ENCODE assay signal across 11 cellular contexts in genomic region chr13:110221331-110221730, GRCh38.
DNase-seq lines count a peak whose midpoint lies in the region; ATAC-seq and TF ChIP-seq lines count a peak whose summit lies in the region.
"Had no signal": no experiment of that assay in that cellular context is flagged by ENCODE, and none has a peak within 500 bp of the region (broad histone marks: within the 10 kb centered on the region; RNA-seq: fewer than 3 reads in every experiment).

No MANE protein-coding gene starts in this region.

- DNase-seq in brain microvascular endothelial cell, result no peak
- DNase-seq in left ventricle myocardium inferior, result no peak
- no peak for DNase-seq in prostate gland (ENCODE audit: low spot score)
- DNase-seq in upper lobe of left lung, result no peak
- no peak for DNase-seq in AML-193 (lab: John Stamatoyannopoulos, UW)
- no peak for DNase-seq in T-helper 9 cell
- DNase-seq: DMS 273 treated with DMSO at 0.1 percent for 48 hours; NCI-H69; stimulated activated naive B cell treated with anti-CD40 and anti-IgM and Interleukin-4, amounts not matched to agents 10 μg/mL and 1 μg/mL and 100 μg/mL, for 72 hours had no signal

- TF ChIP-seq CTCF in brain microvascular endothelial cell (IDR thresholded peaks at IDR 0.05; ENCODE audit: low read depth, low read length, missing control alignments) (no peak), left ventricle myocardium inferior (IDR thresholded peaks at IDR 0.05; ENCODE audit: borderline replicate concordance) (no peak), prostate gland (IDR thresholded peaks at IDR 0.05) (no peak), upper lobe of left lung (IDR thresholded peaks at IDR 0.05) (no peak)

- in situ Hi-C loops in brain microvascular endothelial cell (cut with HindIII; ENCODE audit: low pct_ligation_motif_present, low sequenced_read_pairs), result no loop called here

- no peak overlapping the region for H3K4me3 ChIP-seq in brain microvascular endothelial cell (ENCODE audit: low read depth, low read length)
- no peak overlapping the region for H3K4me3 ChIP-seq in left ventricle myocardium inferior
- no peak overlapping the region for H3K4me3 ChIP-seq in prostate gland
- no peak overlapping the region for H3K4me3 ChIP-seq in upper lobe of left lung
- H3K4me3 ChIP-seq: PC-9 had no signal

- H3K4me1 ChIP-seq in left ventricle myocardium inferior (peaks cover 94% of the 10 kb centered on the region), prostate gland (replicated peaks) (no peaks in the 10 kb centered on the region), upper lobe of left lung (peaks cover 13 to 27% (median 22%) of the 10 kb centered on the region in 4 donors)

- TF ChIP-seq EP300 in upper lobe of left lung (IDR thresholded peaks at IDR 0.05), result no peak

- H3K36me3 ChIP-seq in brain microvascular endothelial cell (replicated peaks) (peaks cover 31% of the 10 kb centered on the region), left ventricle myocardium inferior (no peaks in the 10 kb centered on the region), prostate gland (no peaks in the 10 kb centered on the region), upper lobe of left lung (no peaks in the 10 kb centered on the region)

- H3K9me3 ChIP-seq in left ventricle myocardium inferior (replicated peaks) (no peaks in the 10 kb centered on the region), prostate gland (no peaks in the 10 kb centered on the region), upper lobe of left lung (no peaks in the 10 kb centered on the region)

- no peak for TF ChIP-seq POLR2A in prostate gland (IDR thresholded peaks at IDR 0.05)
- TF ChIP-seq POLR2A in upper lobe of left lung (IDR thresholded peaks at IDR 0.05), result no peak

- WGBS in prostate gland, result 37% methylated on average over 4 of the region's 4 CpGs
- 67 to 74% methylated on average over 4 of the region's 4 CpGs for WGBS in upper lobe of left lung, 2 donors

- ATAC-seq in upper lobe of left lung (ENCODE audit: low FRiP score in 2 of 2) (peak in 1 of 2 donors; percentile 13), HG02798 (IDR thresholded peaks at IDR 0.05; ENCODE audit: poor library complexity, unreplicated experiment) (no peak)

- H3K27ac ChIP-seq in brain microvascular endothelial cell, result peak overlapping the region; percentile 81
- peak overlapping the region; percentile 87 for H3K27ac ChIP-seq in left ventricle myocardium inferior (replicated peaks)
- peak overlapping the region; percentile 60 to 76 for H3K27ac ChIP-seq in prostate gland
- peak overlapping the region in 3 of 4 donors; percentile 52 to 81 (median 80) for H3K27ac ChIP-seq in upper lobe of left lung
- H3K27ac ChIP-seq: PC-9 had no signal

- intact Hi-C loops in left ventricle myocardium inferior (cut with micrococcal nuclease) (loop anchor here (10.0 kb wide), 1 partner anchor 83 kb away; the partner anchor contains the start of genes COL4A1 and COL4A2), prostate gland (cut with DNase I) (loop anchor here (5.0 kb wide), 1 partner anchor 211 kb away; no protein-coding TSS in a partner anchor)

- H3K27me3 ChIP-seq in brain microvascular endothelial cell (replicated peaks) (no peaks in the 10 kb centered on the region), left ventricle myocardium inferior (ENCODE audit: low read depth) (no peaks in the 10 kb centered on the region), prostate gland (replicated peaks; ENCODE audit: insufficient read depth) (no peaks in the 10 kb centered on the region), upper lobe of left lung (no peaks in the 10 kb centered on the region)
